In genomic region chr12:113358381-113359132, GRCh38 we compare ENCODE assay signal across 8 cellular contexts. TPM values are rescaled to one million over a fixed set of nuclear protein-coding genes. Genes with fewer than 3 reads are reported as not detected.
DNase-seq lines count a peak whose midpoint lies in the region; ATAC-seq, FAIRE-seq and TF ChIP-seq lines count a peak whose summit lies in the region.

TSS of gene PLBD2 (plus strand) at chr12:113358587. CDS start at chr12:113358601, 14 bp downstream.

- no peak for TF ChIP-seq POLR2A in breast epithelium (IDR thresholded peaks at IDR 0.05)

- H3K27ac ChIP-seq in ACC112 (ENCODE audit: low read depth, low read length) (0 out of 2 replicates have a peak within 1 kb of the TSS, but pooled peaks have one; percentile 14), WERI-Rb-1 (peak within 1 kb of the TSS; percentile 80), breast epithelium (peak within 1 kb of the TSS; percentile 87 to 93), small intestine (ENCODE audit: low read depth in 1 of 2, low read length in 1 of 2) (peak within 1 kb of the TSS; percentile 67 to 87)

- no peak for FAIRE-seq in small intestine (lab: Jason Lieb, UNC)

- DNase-seq in NCI-H2196 (lab: John Stamatoyannopoulos, UW; ENCODE audit: unreplicated experiment) = peak; percentile 93
- peak; percentile 94 for DNase-seq in WERI-Rb-1
- DNase-seq in breast epithelium (ENCODE audit: low spot score in 2 of 2) = peak; percentile 92 to 94
- peak; percentile 100 for DNase-seq in iPS-NIHi11 (ENCODE audit: low spot score)
- peak; percentile 93 for DNase-seq in small intestine

- peaks cover 16% of the 10 kb centered on the region for H3K79me2 ChIP-seq in ACC112 (ENCODE audit: control insufficient read depth, insufficient read depth, low read length, unreplicated experiment)

- no peaks in the 10 kb centered on the region for H3K36me3 ChIP-seq in ACC112 (ENCODE audit: insufficient read depth, low read length)
- peaks cover 17% of the 10 kb centered on the region; the same call in 1 of the 2 replicates for H3K36me3 ChIP-seq in WERI-Rb-1
- H3K36me3 ChIP-seq in breast epithelium = no peaks in the 10 kb centered on the region
- H3K36me3 ChIP-seq in small intestine (ENCODE audit: control insufficient read depth in 2 of 2, insufficient read depth in 2 of 2, low read length in 2 of 2) = no peaks in the 10 kb centered on the region

- H3K4me3 ChIP-seq in ACC112 (ENCODE audit: low read depth, low read length) = peak within 1 kb of the TSS; percentile 90
- H3K4me3 ChIP-seq in WERI-Rb-1 (ENCODE audit: low read depth, low read length) = peak within 1 kb of the TSS; percentile 75
- H3K4me3 ChIP-seq in breast epithelium = peak within 1 kb of the TSS; percentile 81 to 87 (median 85)
- peak within 1 kb of the TSS; percentile 84 to 87 for H3K4me3 ChIP-seq in small intestine (ENCODE audit: low read depth in 1 of 2, low read length in 2 of 2)

- H3K9me3 ChIP-seq in WERI-Rb-1 (ENCODE audit: severe bottlenecking) (no peaks in the 10 kb centered on the region), breast epithelium (no peaks in the 10 kb centered on the region), small intestine (ENCODE audit: control insufficient read depth, low read depth) (no peaks in the 10 kb centered on the region)

- ATAC-seq in GM18867 (IDR thresholded peaks at IDR 0.05; ENCODE audit: unreplicated experiment) = peak; percentile 94
- ATAC-seq in HG03097 (IDR thresholded peaks at IDR 0.05; ENCODE audit: low FRiP score, unreplicated experiment) = peak; percentile 84

- peak within 1 kb of the TSS; percentile 86 for H2AFZ ChIP-seq in ACC112 (ENCODE audit: low read length, unreplicated experiment)

- H3K27me3 ChIP-seq in ACC112 (ENCODE audit: insufficient read depth, low read length) (no peaks in the 10 kb centered on the region), WERI-Rb-1 (ENCODE audit: insufficient read depth, low read depth, severe bottlenecking) (no peaks in the 10 kb centered on the region), breast epithelium (no peaks in the 10 kb centered on the region), small intestine (ENCODE audit: control insufficient read depth in 2 of 2, insufficient read depth in 2 of 2, low read length in 2 of 2) (no peaks in the 10 kb centered on the region)

- intact Hi-C loops in breast epithelium (cut with DNase I; ENCODE audit: low total_unique reads) = loop anchor here (10.0 kb wide), 1 partner anchor 174 kb away; the partner anchor contains the start of genes DDX54 and RITA1

- 0 to 1% (median 1%) methylated on average over 44 to 67 of the region's 67 CpGs for WGBS in small intestine, 3 donors

- H3K4me1 ChIP-seq in ACC112 (ENCODE audit: control insufficient read depth, insufficient read depth, low read length, unreplicated experiment) (peaks cover 9% of the 10 kb centered on the region), breast epithelium (no peaks in the 10 kb centered on the region), small intestine (ENCODE audit: control insufficient read depth in 2 of 2, insufficient read depth in 1 of 2, low read depth in 1 of 2, low read length in 1 of 2) (no peaks in the 10 kb centered on the region)

- TF ChIP-seq CTCF in WERI-Rb-1 (IDR thresholded peaks at IDR 0.05; ENCODE audit: low read depth, low read length) (peak; percentile 28), breast epithelium (IDR thresholded peaks at IDR 0.05) (no peak)

RNA-seq across cellular contexts. Expression of gene PLBD2, which starts in this region (rescaled TPM):
- 10 to 100 TPM; 15.4 to 59.8 (median 26.9) TPM for total RNA-seq in breast epithelium
- 10 to 100 TPM in 1 of 3 donors, 1 to 10 TPM in 2; 2.2 to 10.7 (median 2.7) TPM for polyA plus RNA-seq in small intestine

Comparison
In these comparisons a context has a peak if more than half of its experiments do, and no peak if none do; other contexts are left out.
1. Peak in every context shown above with its lines: DNase-seq, ATAC-seq, H3K4me3 ChIP-seq and H3K27ac ChIP-seq.
2. H3K27ac ChIP-seq: peak in every context shown above with its lines; median percentile 90 in breast epithelium; 80 in WERI-Rb-1; 77 in small intestine; 14 in ACC112.